ENCODE assay signal across 9 cellular contexts in the genomic region with DNA sequence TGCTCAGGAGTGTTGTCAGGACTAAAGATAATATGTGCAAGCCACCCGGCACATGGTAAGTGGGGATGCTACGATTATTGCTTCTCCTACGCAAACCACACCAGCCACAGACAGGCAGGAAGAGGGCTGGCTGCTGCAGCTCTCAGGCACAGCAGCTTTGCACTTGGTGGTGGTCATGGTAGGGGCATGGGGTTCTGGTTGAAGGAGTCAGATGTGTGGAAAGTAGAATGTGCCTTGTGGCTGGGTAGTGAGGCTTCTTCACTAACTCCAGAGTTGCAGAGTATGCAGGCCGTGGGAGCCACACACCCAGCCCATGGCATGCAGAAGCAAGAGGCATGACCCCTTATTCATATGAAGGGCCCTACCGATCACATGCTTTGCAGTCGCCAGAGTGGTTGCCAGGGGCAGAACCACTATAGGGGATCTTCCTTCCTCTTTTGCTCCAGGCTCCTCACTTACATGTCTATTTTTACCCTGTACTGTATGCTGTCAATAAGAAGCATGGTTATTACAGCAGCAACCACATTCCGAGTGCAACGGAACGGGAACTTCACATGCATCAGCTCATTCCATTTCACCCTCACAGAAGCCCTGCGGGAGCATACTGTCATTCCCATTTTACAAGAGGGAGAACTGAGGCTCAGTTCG. TPM values are rescaled to one million over a fixed set of nuclear protein-coding genes. Genes with fewer than 3 reads are reported as not detected.
DNase-seq lines count a peak whose midpoint lies in the region; ATAC-seq and TF ChIP-seq lines count a peak whose summit lies in the region.
"Had no signal": no experiment of that assay in that cellular context is flagged by ENCODE, and none has a peak within 500 bp of the region (broad histone marks: within the 10 kb centered on the region; RNA-seq: fewer than 3 reads in every experiment).

No MANE protein-coding gene starts in this region.

- peaks cover 40% of the 10 kb centered on the region for H3K4me1 ChIP-seq in vagina

- H3K27ac ChIP-seq in vagina, result no peak overlapping the region
- H3K27ac ChIP-seq: dorsolateral prefrontal cortex had no signal

- WGBS in lower leg skin, 2 donors, result 79 to 81% methylated on average over 11 of the region's 11 CpGs

- peak overlapping the region; percentile 19 for H3K4me3 Mint-ChIP-seq in activated naive CD8-positive, alpha-beta T cell treated with anti-CD3 and anti-CD28 coated beads, Interleukin-2, amount 50 U/mL, for 24 hours

- H3K27ac Mint-ChIP-seq in activated naive CD8-positive, alpha-beta T cell treated with anti-CD3 and anti-CD28 coated beads, Interleukin-2, amount 50 U/mL, for 24 hours, result peak overlapping the region; percentile 31

- peak; percentile 53 for DNase-seq in T-helper 9 cell
- DNase-seq in activated naive CD8-positive, alpha-beta T cell treated with anti-CD3 and anti-CD28 coated beads, Interleukin-2, amount 50 U/mL, for 24 hours, result peak; percentile 81
- peak; percentile 30 to 46 (median 38) for DNase-seq in stimulated activated CD4-positive, alpha-beta T cell treated with anti-CD3 and anti-CD28 coated beads, TNF-alpha, amount 100 ng/mL, for 4 hours (ENCODE audit: low read depth in 3 of 3)
- no peak for DNase-seq in retina
- DNase-seq in vagina (ENCODE audit: extremely low spot score in 2 of 2), result no peak
- no peak for DNase-seq in lower leg skin (ENCODE audit: low spot score in 2 of 2)

- intact Hi-C loops in vagina (cut with DNase I), result loop anchor here (10.0 kb wide), 1 partner anchor 138 kb away; no protein-coding TSS in a partner anchor
- intact Hi-C loops in lower leg skin (cut with DNase I; ENCODE audit: low total_unique reads), result no loop called here

- H3K36me3 Mint-ChIP-seq in activated naive CD8-positive, alpha-beta T cell treated with anti-CD3 and anti-CD28 coated beads, Interleukin-2, amount 50 U/mL, for 24 hours (ENCODE audit: low read depth), result no peaks in the 10 kb centered on the region

- H3K9me3 ChIP-seq in vagina, result no peaks in the 10 kb centered on the region

- no peaks in the 10 kb centered on the region for H3K9me3 Mint-ChIP-seq in activated naive CD8-positive, alpha-beta T cell treated with anti-CD3 and anti-CD28 coated beads, Interleukin-2, amount 50 U/mL, for 24 hours

- no peak for TF ChIP-seq POLR2A in vagina (IDR thresholded peaks at IDR 0.05)
- no peak for TF ChIP-seq POLR2A in lower leg skin (IDR thresholded peaks at IDR 0.05)

- peaks cover 8% of the 10 kb centered on the region for H3K27me3 Mint-ChIP-seq in activated naive CD8-positive, alpha-beta T cell treated with anti-CD3 and anti-CD28 coated beads, Interleukin-2, amount 50 U/mL, for 24 hours

- H3K36me3 ChIP-seq in vagina, result no peaks in the 10 kb centered on the region

- H3K27me3 ChIP-seq in vagina, result no peaks in the 10 kb centered on the region
- H3K27me3 ChIP-seq: dorsolateral prefrontal cortex had no signal

- peak; percentile 40 for ATAC-seq in GM21723 (IDR thresholded peaks at IDR 0.05; ENCODE audit: unreplicated experiment)
- peak; percentile 86 for ATAC-seq in activated naive CD8-positive, alpha-beta T cell treated with anti-CD3 and anti-CD28 coated beads, Interleukin-2, amount 50 U/mL, for 24 hours
- ATAC-seq in GM18520 (IDR thresholded peaks at IDR 0.05; ENCODE audit: unreplicated experiment), result no peak

- TF ChIP-seq CTCF in vagina (IDR thresholded peaks at IDR 0.05) (no peak), lower leg skin (IDR thresholded peaks at IDR 0.05) (no peak)

- H3K4me3 ChIP-seq in vagina, result no peak overlapping the region
- no peak overlapping the region for H3K4me3 ChIP-seq in lower leg skin (ENCODE audit: low read depth, poor library complexity, severe bottlenecking)
- H3K4me3 ChIP-seq: dorsolateral prefrontal cortex had no signal

- H3K4me1 Mint-ChIP-seq in activated naive CD8-positive, alpha-beta T cell treated with anti-CD3 and anti-CD28 coated beads, Interleukin-2, amount 50 U/mL, for 24 hours, result peaks cover 72% of the 10 kb centered on the region

RNA-seq across cellular contexts. Expression of gene HERC1, which starts 59.2 kb away (rescaled TPM):
- total RNA-seq in vagina (99.4 TPM), lower leg skin (100 to 1,000 TPM in 1 of 4 donors, 10 to 100 TPM in 3; 45.5 to 103 (median 88.9) TPM)

Comparison
In these comparisons a context has a peak if more than half of its experiments do, and no peak if none do; other contexts are left out.
1. DNase-seq: peak in T-helper 9 cell (single experiment), activated naive CD8-positive, alpha-beta T cell treated with anti-CD3 and anti-CD28 coated beads, Interleukin-2, amount 50 U/mL, for 24 hours (single experiment) and stimulated activated CD4-positive, alpha-beta T cell treated with anti-CD3 and anti-CD28 coated beads, TNF-alpha, amount 100 ng/mL, for 4 hours (3 of 3); none in retina (single experiment), vagina (0 of 2) and lower leg skin (0 of 2).